ENCODE assay signal across 22 cellular contexts in genomic region chr16:78817442-78817829, GRCh38.
DNase-seq lines count a peak whose midpoint lies in the region; ATAC-seq and TF ChIP-seq lines count a peak whose summit lies in the region.
"Had no signal": no experiment of that assay in that cellular context is flagged by ENCODE, and none has a peak within 500 bp of the region (broad histone marks: within the 10 kb centered on the region; RNA-seq: fewer than 3 reads in every experiment).

No MANE protein-coding gene starts in this region.

- TF ChIP-seq CTCF in right atrium auricular region (IDR thresholded peaks at IDR 0.05), result no peak
- TF ChIP-seq CTCF in left ventricle myocardium inferior (IDR thresholded peaks at IDR 0.05; ENCODE audit: borderline replicate concordance), result no peak
- no peak for TF ChIP-seq CTCF in psoas muscle (IDR thresholded peaks at IDR 0.05)
- no peak for TF ChIP-seq CTCF in vagina (IDR thresholded peaks at IDR 0.05)
- no peak for TF ChIP-seq CTCF in foreskin fibroblast (IDR thresholded peaks at IDR 0.05; ENCODE audit: low read depth, low read length)

- DNase-seq in Right ventricle myocardium superior (no peak), right atrium auricular region (ENCODE audit: low spot score) (no peak), left ventricle myocardium inferior (no peak), psoas muscle (peak in 1 of 2 donors; percentile 52), vagina (ENCODE audit: extremely low spot score in 2 of 2) (no peak), foreskin fibroblast (no peak)
- DNase-seq in activated CD4-positive, alpha-beta T cell treated with anti-CD3 and anti-CD28 coated beads, Interleukin-2, amount 50 U/mL, for 48 hours, result no peak
- DNase-seq: activated CD4-positive, alpha-beta T cell treated with anti-CD3 and anti-CD28 coated beads for 4 hours; activated naive CD4-positive, alpha-beta T cell treated with Interleukin-2 at 50 U/mL for 16 hours; activated T-cell treated with anti-CD3 and anti-CD28 coated beads, Interleukin-2, amount 50 U/mL, for 48 hours; amygdala; CD8-positive, alpha-beta memory T cell; left lung; NCI-H187 treated with DMSO at 0.1 percent for 48 hours; NCI-H526 treated with DMSO at 0.1 percent for 48 hours; RPMI8226 had no signal

- WGBS in psoas muscle, 3 donors, result 18 to 22% (median 20%) methylated on average over 7 of the region's 7 CpGs

- TF ChIP-seq POLR2A in vagina (IDR thresholded peaks at IDR 0.05), result no peak

- H3K36me3 ChIP-seq in right atrium auricular region (no peaks in the 10 kb centered on the region), left ventricle myocardium inferior (no peaks in the 10 kb centered on the region), psoas muscle (ENCODE audit: insufficient read depth in 1 of 2, low read depth in 1 of 2) (no peaks in the 10 kb centered on the region), vagina (no peaks in the 10 kb centered on the region)
- H3K36me3 ChIP-seq: left lung had no signal

- H3K27me3 ChIP-seq in right atrium auricular region (no peaks in the 10 kb centered on the region), left ventricle myocardium inferior (ENCODE audit: low read depth) (no peaks in the 10 kb centered on the region), psoas muscle (ENCODE audit: insufficient read depth in 3 of 3, low read length in 2 of 3) (no peaks in the 10 kb centered on the region), vagina (no peaks in the 10 kb centered on the region)
- H3K27me3 ChIP-seq: left lung had no signal

- intact Hi-C loops in Right ventricle myocardium superior (cut with DNase I), result no loop called here
- intact Hi-C loops in left ventricle myocardium inferior (cut with micrococcal nuclease), result no loop called here
- intact Hi-C loops in psoas muscle (cut with DNase I), result no loop called here
- intact Hi-C loops in vagina (cut with DNase I), result loop anchor here (10.0 kb wide), 1 partner anchor 133 kb away; no protein-coding TSS in a partner anchor

- peaks cover 0 to 32% of the 10 kb centered on the region in 2 donors for H3K4me1 ChIP-seq in right atrium auricular region
- peaks cover 37% of the 10 kb centered on the region for H3K4me1 ChIP-seq in left ventricle myocardium inferior
- peaks cover 29% of the 10 kb centered on the region for H3K4me1 ChIP-seq in psoas muscle
- peaks cover 33% of the 10 kb centered on the region for H3K4me1 ChIP-seq in vagina
- H3K4me1 ChIP-seq: A549 had no signal

- H3K9me3 ChIP-seq in right atrium auricular region, result no peaks in the 10 kb centered on the region
- H3K9me3 ChIP-seq in left ventricle myocardium inferior (replicated peaks), result no peaks in the 10 kb centered on the region
- no peaks in the 10 kb centered on the region for H3K9me3 ChIP-seq in psoas muscle
- no peaks in the 10 kb centered on the region for H3K9me3 ChIP-seq in vagina
- H3K9me3 ChIP-seq: A549, left lung had no signal

- H3K4me3 ChIP-seq in right atrium auricular region (no peak overlapping the region), left ventricle myocardium inferior (no peak overlapping the region), psoas muscle (no peak overlapping the region), vagina (no peak overlapping the region), foreskin fibroblast (ENCODE audit: low read depth in 1 of 2, low read length in 2 of 2) (no peak overlapping the region)
- H3K4me3 ChIP-seq: A549, left lung had no signal

- H3K27ac ChIP-seq in right atrium auricular region (peak overlapping the region in 1 of 2 donors; percentile 37), left ventricle myocardium inferior (replicated peaks) (peak overlapping the region; percentile 70), psoas muscle (peak overlapping the region; percentile 32), vagina (peak overlapping the region; percentile 62)
- H3K27ac ChIP-seq: A549, KMS-11, left lung, parathyroid adenoma had no signal

- ATAC-seq in Right ventricle myocardium superior (ENCODE audit: poor library complexity) (peak; percentile 64), psoas muscle (peak; percentile 45 to 72 (median 52)), HG03175 (IDR thresholded peaks at IDR 0.05; ENCODE audit: unreplicated experiment) (no peak)
- ATAC-seq: A549; natural killer cell treated with Interleukin-12 subunit alpha and Interleukin-12 subunit beta and Interleukin-15 and Interleukin-18, amount 100 ng/mL, for 72 hours; SK-N-SH treated with all-trans-retinoic acid at 6 μM for 48 hours had no signal
